In the genomic region with DNA sequence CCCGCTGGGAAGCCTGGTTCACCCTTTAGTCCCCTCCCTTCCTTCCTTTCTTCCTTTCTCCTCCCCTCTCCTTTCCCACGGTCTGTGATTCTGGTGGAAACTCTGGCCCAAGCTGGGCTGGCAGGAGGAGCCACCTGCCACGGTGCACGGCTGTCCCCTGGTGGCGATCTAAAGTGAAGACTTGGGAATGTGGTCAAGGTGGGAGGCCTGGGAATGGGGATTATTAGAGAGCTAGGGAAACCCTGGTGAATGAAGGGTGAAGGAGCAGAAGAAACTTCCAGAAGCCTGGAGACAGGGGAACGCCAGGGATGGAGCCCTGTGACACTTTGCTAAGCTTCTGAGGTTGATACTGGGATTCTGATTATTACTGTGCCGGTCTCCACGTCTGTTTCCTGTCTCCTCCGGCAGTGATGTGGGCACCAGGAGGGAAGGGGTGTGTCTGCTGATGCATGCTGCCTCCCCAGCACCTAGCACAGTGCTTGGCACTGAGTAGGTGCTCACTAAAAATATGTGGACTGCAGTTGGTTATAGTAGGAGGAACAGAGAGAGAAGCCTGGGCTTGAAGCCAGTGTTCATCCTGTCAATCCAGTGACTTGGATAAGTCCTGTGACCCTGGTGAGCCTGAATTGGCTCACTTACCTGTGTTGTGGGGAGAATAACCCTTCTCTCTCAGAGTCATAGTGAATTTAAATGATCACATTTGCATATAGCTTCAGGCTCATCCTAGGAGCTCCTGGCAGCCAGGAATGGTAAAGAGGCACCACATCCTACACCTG, we compare ENCODE assay signal across 8 cellular contexts.
DNase-seq lines count a peak whose midpoint lies in the region; ATAC-seq lines count a peak whose summit lies in the region.

No MANE protein-coding gene starts in this region.

- no peak overlapping the region for H3K9ac ChIP-seq in mesendoderm (ENCODE audit: low read length)

- H3K23ac ChIP-seq in mesendoderm (ENCODE audit: low read length): no peak overlapping the region

- no peaks in the 10 kb centered on the region for H3K79me2 ChIP-seq in mesendoderm (ENCODE audit: control insufficient read depth, insufficient read depth, low read length)

- H3K4me1 ChIP-seq in mesendoderm (ENCODE audit: control insufficient read depth, low read depth, low read length): no peaks in the 10 kb centered on the region

- no peaks in the 10 kb centered on the region for H3K79me1 ChIP-seq in mesendoderm (ENCODE audit: low read length)

- H2BK120ac ChIP-seq in mesendoderm (ENCODE audit: low read depth, low read length): no peak overlapping the region

- H3K36me3 Mint-ChIP-seq in activated CD4-positive, alpha-beta memory T cell treated with anti-CD3 and anti-CD28 coated beads, Interleukin-2, amount 10 ng/mL, durations not matched to agents 7 days and 5 days (ENCODE audit: low read depth): no peaks in the 10 kb centered on the region
- no peaks in the 10 kb centered on the region for H3K36me3 Mint-ChIP-seq in effector memory CD8-positive, alpha-beta T cell (ENCODE audit: insufficient read depth)

- H4K5ac ChIP-seq in mesendoderm (ENCODE audit: low read length): no peak overlapping the region

- no peak overlapping the region for H4K8ac ChIP-seq in mesendoderm (ENCODE audit: low read depth, low read length)

- no peak overlapping the region for H2BK15ac ChIP-seq in mesendoderm (replicated peaks; ENCODE audit: low read depth)

- ATAC-seq in effector memory CD8-positive, alpha-beta T cell (replicated peaks): peak; percentile 73
- no peak for ATAC-seq in GM18520 (IDR thresholded peaks at IDR 0.05; ENCODE audit: unreplicated experiment)

- CTCF ChIA-PET in activated CD4-positive, alpha-beta memory T cell treated with anti-CD3 and anti-CD28 coated beads, Interleukin-2, amount 10 ng/mL, durations not matched to agents 7 days and 5 days (lab: Charles Lee): interaction anchor here (0.7 to 10.6 kb wide), 33 partner anchors 8 to 655 kb away, joined by 3 to 186 read pairs (median 4); no protein-coding TSS in a partner anchor

- no peaks in the 10 kb centered on the region for H3K27me3 Mint-ChIP-seq in activated CD4-positive, alpha-beta memory T cell treated with anti-CD3 and anti-CD28 coated beads, Interleukin-2, amount 10 ng/mL, durations not matched to agents 7 days and 5 days
- no peaks in the 10 kb centered on the region for H3K27me3 Mint-ChIP-seq in effector memory CD8-positive, alpha-beta T cell

- H3K9me3 Mint-ChIP-seq in activated CD4-positive, alpha-beta memory T cell treated with anti-CD3 and anti-CD28 coated beads, Interleukin-2, amount 10 ng/mL, durations not matched to agents 7 days and 5 days: no peaks in the 10 kb centered on the region
- no peaks in the 10 kb centered on the region for H3K9me3 Mint-ChIP-seq in effector memory CD8-positive, alpha-beta T cell

- H3K4me1 Mint-ChIP-seq in activated CD4-positive, alpha-beta memory T cell treated with anti-CD3 and anti-CD28 coated beads, Interleukin-2, amount 10 ng/mL, durations not matched to agents 7 days and 5 days: peaks cover 9% of the 10 kb centered on the region
- peaks cover 7 to 9% of the 10 kb centered on the region in 2 donors for H3K4me1 Mint-ChIP-seq in effector memory CD8-positive, alpha-beta T cell (ENCODE audit: low read depth in 2 of 2)

- no peak overlapping the region for H3K27ac ChIP-seq in mesendoderm (ENCODE audit: low read depth, low read length)

- H3K27me3 ChIP-seq in mesendoderm (ENCODE audit: insufficient read depth, low read length, poor library complexity): no peaks in the 10 kb centered on the region

- H3K4me3 Mint-ChIP-seq in activated CD4-positive, alpha-beta memory T cell treated with anti-CD3 and anti-CD28 coated beads, Interleukin-2, amount 10 ng/mL, durations not matched to agents 7 days and 5 days: no peak overlapping the region
- no peak overlapping the region for H3K4me3 Mint-ChIP-seq in effector memory CD8-positive, alpha-beta T cell

- H3K4me3 ChIP-seq in mesendoderm (ENCODE audit: low read length): no peak overlapping the region

- H3K56ac ChIP-seq in mesendoderm (ENCODE audit: low read length): no peak overlapping the region

- POLR2A ChIA-PET in activated CD4-positive, alpha-beta memory T cell treated with anti-CD3 and anti-CD28 coated beads, Interleukin-2, amount 10 ng/mL, durations not matched to agents 7 days and 5 days (lab: Charles Lee): interaction anchor here (0.7 to 2.0 kb wide), 7 partner anchors 31 to 569 kb away, joined by 3 to 16 read pairs (median 3); no protein-coding TSS in a partner anchor

- no peak overlapping the region for H3K4ac ChIP-seq in mesendoderm (ENCODE audit: low read depth, low read length)

- no peaks in the 10 kb centered on the region for H3K36me3 ChIP-seq in mesendoderm (ENCODE audit: control insufficient read depth, insufficient read depth, low read length)

- WGBS in mesendoderm (ENCODE audit: extremely low coverage, insufficient coverage, low lambda C conversion rate): no CpG with 5 or more reads among the region's 9 CpGs

- DNase-seq in AG08395 (ENCODE audit: low spot score) (peak; percentile 84), H4 (ENCODE audit: low spot score) (peak; percentile 82), NCI-H510A treated with DMSO at 0.1 percent for 48 hours (lab: John Stamatoyannopoulos, UW) (peak; percentile 78), mesendoderm (peak; percentile 88)
- peak; percentile 60 for DNase-seq in activated CD4-positive, alpha-beta memory T cell treated with anti-CD3 and anti-CD28 coated beads, Interleukin-2, amount 10 ng/mL, durations not matched to agents 7 days and 5 days
- DNase-seq in effector memory CD8-positive, alpha-beta T cell: peak; percentile 56 to 65 (median 61)
- DNase-seq in stimulated activated CD8-positive, alpha-beta memory T cell treated with anti-CD3 and anti-CD28 coated beads, Interleukin-15, amount 100 ng/mL, for 1 hour (ENCODE audit: low read depth): peak; percentile 44

- no peak overlapping the region for H3K4me2 ChIP-seq in mesendoderm (ENCODE audit: low read length)

- no peak overlapping the region for H2AK5ac ChIP-seq in mesendoderm (ENCODE audit: low read length)

- H3K27ac Mint-ChIP-seq in activated CD4-positive, alpha-beta memory T cell treated with anti-CD3 and anti-CD28 coated beads, Interleukin-2, amount 10 ng/mL, durations not matched to agents 7 days and 5 days: no peak overlapping the region
- no peak overlapping the region for H3K27ac Mint-ChIP-seq in effector memory CD8-positive, alpha-beta T cell

- no peak overlapping the region for H3K18ac ChIP-seq in mesendoderm (ENCODE audit: low read length)

- no peak overlapping the region for H2BK5ac ChIP-seq in mesendoderm (ENCODE audit: low read length)
